Comparison of ENCODE assay signal across 1 cellular context in the genomic region with DNA sequence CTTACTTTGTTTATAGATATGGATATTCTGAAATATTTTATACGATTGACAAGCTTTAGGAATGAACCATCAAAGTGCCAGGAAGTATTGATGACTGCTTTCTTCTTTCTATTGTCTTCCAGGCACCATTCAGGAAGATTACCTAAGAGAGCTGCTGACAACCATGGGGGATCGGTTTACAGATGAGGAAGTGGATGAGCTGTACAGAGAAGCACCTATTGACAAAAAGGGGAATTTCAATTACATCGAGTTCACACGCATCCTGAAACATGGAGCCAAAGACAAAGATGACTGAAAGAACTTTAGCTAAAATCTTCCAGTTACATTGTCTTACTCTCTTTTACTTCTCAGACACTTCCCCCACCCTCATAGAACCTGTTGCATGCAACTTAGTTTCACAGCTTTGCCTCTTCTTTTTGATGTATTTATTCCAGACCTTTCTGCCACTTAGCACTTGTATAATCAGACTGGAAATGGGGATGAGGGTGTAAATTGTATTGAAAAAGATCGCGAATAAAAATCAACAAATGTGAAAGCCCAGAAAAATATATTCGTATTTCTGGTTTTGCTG.
TF ChIP-seq lines count a peak whose summit lies in the region.

No MANE protein-coding gene starts in this region.

TF ChIP-seq in K562, 482 proteins besides CTCF, POLR2A, EP300 and RAD21:
- peak; percentile 69; the same call in 1 of the 2 replicates for TF ChIP-seq SPI1 (IDR thresholded peaks at IDR 0.05; ENCODE audit: borderline replicate concordance, low read depth, low read length)
